10 cellular contexts compared by ENCODE assay signal in the genomic region with DNA sequence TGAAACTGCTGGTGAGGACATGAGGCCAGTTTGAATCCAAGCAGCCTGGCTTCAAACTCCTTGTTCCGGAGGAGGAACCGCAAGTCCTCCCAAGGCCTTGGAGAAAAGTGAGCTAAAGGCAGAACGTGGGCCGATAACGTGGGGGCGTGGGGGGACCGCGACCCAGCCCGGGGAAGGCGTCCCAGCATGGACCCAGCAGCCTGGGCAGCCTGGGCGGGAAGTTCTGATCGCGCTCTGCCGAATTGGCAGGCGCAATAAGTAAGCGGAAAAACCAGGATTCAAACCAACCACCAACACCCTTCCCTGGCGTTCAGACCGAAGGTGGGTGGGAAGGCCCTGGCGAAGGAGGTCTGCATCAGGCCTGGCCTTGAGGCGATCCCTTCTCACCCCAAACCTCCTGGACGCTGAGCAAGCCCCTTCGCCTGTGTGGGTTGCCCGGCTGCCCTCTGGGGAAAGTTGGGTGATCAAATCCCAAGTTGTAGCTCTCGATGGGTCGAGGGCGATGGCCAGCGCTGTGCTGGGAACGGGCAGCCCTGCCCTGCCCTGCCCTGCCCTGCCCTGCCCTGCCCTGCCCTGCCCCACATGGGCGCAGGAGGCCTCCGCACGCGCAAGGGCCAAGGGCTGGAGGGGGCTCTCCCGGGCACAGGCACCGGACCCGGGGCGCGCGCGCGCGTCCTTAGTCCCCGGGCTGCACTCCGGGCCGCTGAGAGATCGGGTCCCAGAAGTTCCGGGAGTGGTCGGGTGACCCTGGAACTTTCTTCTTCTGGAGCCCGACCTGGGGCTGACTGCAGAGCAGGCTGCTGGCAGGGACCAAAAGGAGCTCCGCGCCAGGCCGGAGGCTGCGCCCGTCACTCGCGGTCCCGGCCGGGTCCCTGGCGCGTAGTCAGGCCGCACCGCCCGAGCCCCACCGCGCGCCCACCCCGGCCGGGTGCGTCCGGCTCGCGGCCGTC. TPM values are rescaled to one million over a fixed set of nuclear protein-coding genes. Genes with fewer than 3 reads are reported as not detected.
DNase-seq lines count a peak whose midpoint lies in the region; ATAC-seq and TF ChIP-seq lines count a peak whose summit lies in the region.
"Had no signal": no experiment of that assay in that cellular context is flagged by ENCODE, and none has a peak within 500 bp of the region (broad histone marks: within the 10 kb centered on the region; RNA-seq: fewer than 3 reads in every experiment).

No MANE protein-coding gene starts in this region.

- H3K4me1 ChIP-seq in RWPE2 (ENCODE audit: insufficient read depth, poor library complexity, severe bottlenecking) (peaks cover 6% of the 10 kb centered on the region), lung (ENCODE audit: control insufficient read depth in 2 of 2, insufficient read depth in 2 of 2, low read length in 2 of 2) (peaks cover 0 to 2% of the 10 kb centered on the region in 2 donors), subcutaneous abdominal adipose tissue (ENCODE audit: control insufficient read depth in 5 of 5, insufficient read depth in 5 of 5, low read length in 5 of 5) (peaks cover 0 to 24% (median 16%) of the 10 kb centered on the region in 5 donors)

- peaks cover 42 to 73% of the 10 kb centered on the region in 2 donors for H3K27me3 Mint-ChIP-seq in stimulated activated naive B cell treated with anti-CD40 and anti-IgM and Interleukin-4, amounts not matched to agents 10 μg/mL and 1 μg/mL and 100 μg/mL, for 72 hours

- H3K27ac ChIP-seq in RWPE2 (ENCODE audit: poor library complexity, severe bottlenecking): no peak overlapping the region
- H3K27ac ChIP-seq in lung (ENCODE audit: low read depth in 1 of 2, low read length in 1 of 2): no peak overlapping the region
- no peak overlapping the region for H3K27ac ChIP-seq in subcutaneous abdominal adipose tissue (ENCODE audit: low read depth, low read length)

- no peaks in the 10 kb centered on the region for H3K36me3 ChIP-seq in RWPE2 (ENCODE audit: low read depth)
- no peaks in the 10 kb centered on the region for H3K36me3 ChIP-seq in lung (ENCODE audit: control insufficient read depth in 2 of 2, insufficient read depth in 2 of 2, low read length in 2 of 2)
- no peaks in the 10 kb centered on the region for H3K36me3 ChIP-seq in subcutaneous abdominal adipose tissue (ENCODE audit: control insufficient read depth in 5 of 5, insufficient read depth in 5 of 5, low read length in 5 of 5)

- WGBS in lung, 2 donors: 32 to 53% methylated on average over 40 to 72 of the region's 72 CpGs

- no peaks in the 10 kb centered on the region for H3K9me3 ChIP-seq in RWPE2 (ENCODE audit: severe bottlenecking)
- peaks cover 0 to 7% of the 10 kb centered on the region in 2 donors for H3K9me3 ChIP-seq in lung (ENCODE audit: control insufficient read depth in 2 of 2, insufficient read depth in 1 of 2, low read length in 1 of 2)
- H3K9me3 ChIP-seq in subcutaneous abdominal adipose tissue (ENCODE audit: control insufficient read depth in 5 of 5, low read length in 5 of 5): no peaks in the 10 kb centered on the region

- H3K9me3 Mint-ChIP-seq in stimulated activated naive B cell treated with anti-CD40 and anti-IgM and Interleukin-4, amounts not matched to agents 10 μg/mL and 1 μg/mL and 100 μg/mL, for 72 hours: no peaks in the 10 kb centered on the region

- no peaks in the 10 kb centered on the region for H3K36me3 Mint-ChIP-seq in stimulated activated naive B cell treated with anti-CD40 and anti-IgM and Interleukin-4, amounts not matched to agents 10 μg/mL and 1 μg/mL and 100 μg/mL, for 72 hours

- no peaks in the 10 kb centered on the region for H3K27me3 ChIP-seq in RWPE2 (ENCODE audit: insufficient read depth, poor library complexity, severe bottlenecking)
- peaks cover 12% of the 10 kb centered on the region for H3K27me3 ChIP-seq in lung (ENCODE audit: control insufficient read depth, insufficient read depth)
- peaks cover 0 to 7% (median 3%) of the 10 kb centered on the region in 5 donors for H3K27me3 ChIP-seq in subcutaneous abdominal adipose tissue (ENCODE audit: control insufficient read depth in 5 of 5, insufficient read depth in 4 of 5, low read length in 5 of 5)

- H3K9ac ChIP-seq in subcutaneous abdominal adipose tissue (ENCODE audit: low read length in 5 of 5): no peak overlapping the region

- peak overlapping the region in 1 of 2 donors; percentile 2 for H3K4me3 Mint-ChIP-seq in stimulated activated naive B cell treated with anti-CD40 and anti-IgM and Interleukin-4, amounts not matched to agents 10 μg/mL and 1 μg/mL and 100 μg/mL, for 72 hours

- H3K4me1 Mint-ChIP-seq in stimulated activated naive B cell treated with anti-CD40 and anti-IgM and Interleukin-4, amounts not matched to agents 10 μg/mL and 1 μg/mL and 100 μg/mL, for 72 hours: peaks cover 0 to 7% of the 10 kb centered on the region in 2 donors

- ATAC-seq in RWPE2 (ENCODE audit: low read depth): no peak
- ATAC-seq in esophagus mucosa: peak; percentile 59
- ATAC-seq in lung (ENCODE audit: insufficient read depth, low FRiP score): peak; percentile 22
- no peak for ATAC-seq in stimulated activated naive B cell treated with anti-CD40 and anti-IgM and Interleukin-4, amounts not matched to agents 10 μg/mL and 1 μg/mL and 100 μg/mL, for 72 hours (replicated peaks)
- ATAC-seq in GM21723 (IDR thresholded peaks at IDR 0.05; ENCODE audit: unreplicated experiment): no peak
- ATAC-seq in HG02588 (IDR thresholded peaks at IDR 0.05; ENCODE audit: unreplicated experiment): no peak

- H3K4me3 ChIP-seq in RWPE2 (ENCODE audit: severe bottlenecking) (peak overlapping the region; percentile 53), lung (peak overlapping the region; percentile 62), subcutaneous abdominal adipose tissue (ENCODE audit: low read depth in 1 of 5, low read length in 5 of 5) (peak overlapping the region in 3 of 5 donors; percentile 18 to 76 (median 24))

- no peak overlapping the region for H3K27ac Mint-ChIP-seq in stimulated activated naive B cell treated with anti-CD40 and anti-IgM and Interleukin-4, amounts not matched to agents 10 μg/mL and 1 μg/mL and 100 μg/mL, for 72 hours
- H3K27ac Mint-ChIP-seq: naive B cell had no signal

- DNase-seq in RWPE2 (ENCODE audit: low spot score) (no peak), lung (ENCODE audit: low spot score) (no peak), NCI-H1092 (lab: John Stamatoyannopoulos, UW) (no peak)
- DNase-seq in stimulated activated naive B cell treated with anti-CD40 and anti-IgM and Interleukin-4, amounts not matched to agents 10 μg/mL and 1 μg/mL and 100 μg/mL, for 72 hours: no peak
- DNase-seq: naive B cell, NCI-H345 had no signal

- TF ChIP-seq CTCF in RWPE2 (IDR thresholded peaks at IDR 0.05; ENCODE audit: poor library complexity, severe bottlenecking) (no peak), lung (IDR thresholded peaks at IDR 0.05; ENCODE audit: control extremely low read depth, extremely low read depth) (no peak)

RNA-seq across cellular contexts. Expression of gene SLC22A3, which starts 0.6 kb away (rescaled TPM):
- 8.0 TPM for total RNA-seq in esophagus mucosa
- total RNA-seq in lung: 10 to 100 TPM; 30.9 to 65.0 TPM
- 10 to 100 TPM in 1 of 2 donors, 1 to 10 TPM in 1; 9.5 to 35.6 TPM for polyA plus RNA-seq in lung

Comparison
In these comparisons a context has a peak if more than half of its experiments do, and no peak if none do; other contexts are left out.
1. ATAC-seq: peak in esophagus mucosa (single experiment) and lung (single experiment); none in RWPE2 (single experiment), stimulated activated naive B cell treated with anti-CD40 and anti-IgM and Interleukin-4, amounts not matched to agents 10 μg/mL and 1 μg/mL and 100 μg/mL, for 72 hours (0 of 2), GM21723 (single experiment) and HG02588 (single experiment).
2. Peak in every context shown above with its lines, with median percentiles within 50 percentile points of each other: H3K4me3 ChIP-seq.